Comparison of ENCODE assay signal across 8 cellular contexts in the genomic region with DNA sequence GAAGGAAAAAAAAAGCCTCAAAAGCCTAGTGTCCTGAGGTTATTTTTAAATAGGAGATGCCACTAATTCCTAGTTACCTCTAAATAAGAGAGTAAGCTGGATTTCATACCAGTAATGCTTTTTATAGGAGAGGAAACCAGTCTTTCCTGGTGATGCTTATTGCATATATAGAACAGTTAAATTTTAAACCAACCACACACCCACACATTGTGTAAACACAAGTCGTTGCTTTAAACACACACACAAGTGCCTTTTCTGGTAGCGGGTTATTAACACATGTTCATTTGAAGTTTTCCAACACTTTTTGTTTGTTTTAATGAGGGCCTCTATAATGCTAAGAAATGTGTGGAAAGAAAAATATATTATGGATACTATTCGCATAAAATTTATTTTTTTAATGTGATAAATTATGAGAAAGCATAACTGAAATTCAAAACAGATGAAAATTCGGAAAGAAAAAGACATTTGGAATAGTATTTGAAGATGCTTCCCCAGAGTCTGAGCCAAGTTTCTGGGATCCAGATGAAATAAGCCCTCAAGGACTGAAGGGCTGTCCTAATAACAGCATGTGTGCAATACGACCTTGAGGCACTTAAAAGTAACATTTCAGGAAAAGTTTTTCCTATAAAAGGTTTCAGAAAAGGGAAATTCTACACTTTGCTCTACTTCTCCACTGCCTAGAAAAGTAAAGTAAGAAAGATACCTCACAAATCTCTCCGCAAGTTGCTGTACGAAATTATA. TPM values are rescaled to one million over a fixed set of nuclear protein-coding genes. Genes with fewer than 3 reads are reported as not detected.
DNase-seq lines count a peak whose midpoint lies in the region; ATAC-seq and TF ChIP-seq lines count a peak whose summit lies in the region.

No MANE protein-coding gene starts in this region.

- POLR2A ChIA-PET in PC-9 (lab: Charles Lee; ENCODE audit: unreplicated experiment): no interaction called here

- H3K79me2 ChIP-seq in PC-9 (ENCODE audit: low read depth) (no peaks in the 10 kb centered on the region), parathyroid adenoma (no peaks in the 10 kb centered on the region)

- peaks cover 21% of the 10 kb centered on the region for H3K4me1 ChIP-seq in PC-9 (replicated peaks; ENCODE audit: insufficient read depth)
- peaks cover 2% of the 10 kb centered on the region for H3K4me1 ChIP-seq in parathyroid adenoma

- ATAC-seq in HG03520 (IDR thresholded peaks at IDR 0.05; ENCODE audit: unreplicated experiment): no peak

- DNase-seq in DMS53 (lab: John Stamatoyannopoulos, UW) (peak; percentile 50), PC-9 (no peak), epithelial cell of proximal tubule (ENCODE audit: low read depth) (no peak), hepatic stellate cell (ENCODE audit: low spot score) (no peak), NCI-H1930 (lab: John Stamatoyannopoulos, UW) (no peak), NCI-H146 (lab: John Stamatoyannopoulos, UW) (no peak)

- H3K4me3 ChIP-seq in PC-9: no peak overlapping the region
- peak overlapping the region; percentile 78 for H3K4me3 ChIP-seq in epithelial cell of proximal tubule (ENCODE audit: low read depth, low read length)
- H3K4me3 ChIP-seq in parathyroid adenoma (ENCODE audit: low read depth, low read length): peak overlapping the region; percentile 92

- H3K9me3 ChIP-seq in PC-9 (ENCODE audit: insufficient read depth, low read depth): no peaks in the 10 kb centered on the region
- no peaks in the 10 kb centered on the region for H3K9me3 ChIP-seq in parathyroid adenoma (ENCODE audit: control insufficient read depth, low read length)

- H3K9ac ChIP-seq in parathyroid adenoma: no peak overlapping the region

- no peak overlapping the region for H2AFZ ChIP-seq in PC-9
- no peak overlapping the region for H2AFZ ChIP-seq in parathyroid adenoma

- CTCF ChIA-PET in PC-9 (lab: Charles Lee): no interaction called here

- no peaks in the 10 kb centered on the region for H3K27me3 ChIP-seq in PC-9 (ENCODE audit: insufficient read depth, low read depth)
- H3K27me3 ChIP-seq in parathyroid adenoma (ENCODE audit: control insufficient read depth, insufficient read depth, low read length): no peaks in the 10 kb centered on the region

- no TSS peak for BruUV-seq in PC-9 (replicated peaks; lab: Mats Ljungman, UMichigan)

- intact Hi-C loops in PC-9 (cut with micrococcal nuclease; ENCODE audit: unreplicated experiment): loop anchor here (10.0 kb wide), 1 partner anchor 114 kb away; no protein-coding TSS in a partner anchor

- peaks cover 10% of the 10 kb centered on the region; the same call in 1 of the 2 replicates for H3F3A ChIP-seq in PC-9 (ENCODE audit: insufficient read depth, low read depth)

- TF ChIP-seq CTCF in PC-9 (conservative IDR thresholded peaks at IDR 0.05) (no peak), epithelial cell of proximal tubule (conservative IDR thresholded peaks at IDR 0.05; ENCODE audit: low read depth, low read length) (no peak), parathyroid adenoma (IDR thresholded peaks at IDR 0.05) (no peak)

- H4K20me1 ChIP-seq in PC-9 (ENCODE audit: insufficient read depth): no peaks in the 10 kb centered on the region

- H3K36me3 ChIP-seq in PC-9 (ENCODE audit: low read depth) (no peaks in the 10 kb centered on the region), parathyroid adenoma (ENCODE audit: control insufficient read depth, insufficient read depth, low read length) (no peaks in the 10 kb centered on the region)

- H3K4me2 ChIP-seq in PC-9 (peak overlapping the region; percentile 82; the same call in 1 of the 2 replicates), parathyroid adenoma (ENCODE audit: low read length) (peak overlapping the region; percentile 90)

- H3K27ac ChIP-seq in PC-9 (peak overlapping the region; percentile 28; the same call in 1 of the 2 replicates), parathyroid adenoma (no peak overlapping the region)

- H3K9me2 ChIP-seq in PC-9 (ENCODE audit: insufficient read depth): no peaks in the 10 kb centered on the region

RNA-seq across cellular contexts. Expression of gene ANTXR2, which starts 2.0 kb away (rescaled TPM):
- total RNA-seq in PC-9 (2021) (2.0 and 3.0 TPM in 2 replicates), epithelial cell of proximal tubule (14.1 and 14.4 TPM in 2 replicates)
